In genomic region chr11:221998-222789, GRCh38 we compare ENCODE assay signal across 25 cellular contexts. TPM values are rescaled to one million over a fixed set of nuclear protein-coding genes. Genes with fewer than 3 reads are reported as not detected.
A peak's percentile ranks its signal among the peaks of the same experiment; 100 is the strongest.
DNase-seq lines count a peak whose midpoint lies in the region; ATAC-seq and TF ChIP-seq lines count a peak whose summit lies in the region.
"Had no signal": no experiment of that assay in that cellular context is flagged by ENCODE, and none has a peak within 500 bp of the region (broad histone marks: within the 10 kb centered on the region; RNA-seq: fewer than 3 reads in every experiment).

No MANE protein-coding gene starts in this region.

- no peaks in the 10 kb centered on the region for H3K36me3 Mint-ChIP-seq in activated CD4-positive, alpha-beta memory T cell treated with anti-CD3 and anti-CD28 coated beads for 36 hours
- H3K36me3 Mint-ChIP-seq in activated CD4-positive, alpha-beta memory T cell treated with anti-CD3 and anti-CD28 coated beads, Interleukin-2, amount 10 ng/mL, durations not matched to agents 7 days and 5 days (ENCODE audit: low read depth) = no peaks in the 10 kb centered on the region
- peaks cover 17% of the 10 kb centered on the region for H3K36me3 Mint-ChIP-seq in endothelial cell (ENCODE audit: low read depth, unreplicated experiment)

- intact Hi-C loops in activated CD4-positive, alpha-beta memory T cell treated with anti-CD3 and anti-CD28 coated beads for 36 hours (cut with micrococcal nuclease) = no loop called here

- no peak overlapping the region for H3K27ac ChIP-seq in osteoblast (ENCODE audit: low read depth, low read length)
- H3K27ac ChIP-seq: 22Rv1, lower lobe of right lung, ovary had no signal

- CTCF ChIA-PET in activated CD4-positive, alpha-beta memory T cell treated with anti-CD3 and anti-CD28 coated beads for 36 hours (lab: Charles Lee) = no interaction called here
- CTCF ChIA-PET in activated CD4-positive, alpha-beta memory T cell treated with anti-CD3 and anti-CD28 coated beads, Interleukin-2, amount 10 ng/mL, durations not matched to agents 7 days and 5 days (lab: Charles Lee) = no interaction called here

- POLR2A ChIA-PET in activated CD4-positive, alpha-beta memory T cell treated with anti-CD3 and anti-CD28 coated beads for 36 hours (lab: Charles Lee) = interaction anchor here (1.2 kb wide), 1 partner anchor 15 kb away, joined by 4 read pairs; the partner anchor contains the start of genes BET1L and RIC8A
- POLR2A ChIA-PET in activated CD4-positive, alpha-beta memory T cell treated with anti-CD3 and anti-CD28 coated beads, Interleukin-2, amount 10 ng/mL, durations not matched to agents 7 days and 5 days (lab: Charles Lee) = interaction anchor here (1.2 kb wide), 1 partner anchor 10 kb away, joined by 3 read pairs; no protein-coding TSS in a partner anchor

- peaks cover 15% of the 10 kb centered on the region for H3K4me1 Mint-ChIP-seq in activated CD4-positive, alpha-beta memory T cell treated with anti-CD3 and anti-CD28 coated beads for 36 hours (ENCODE audit: low read depth)
- H3K4me1 Mint-ChIP-seq in activated CD4-positive, alpha-beta memory T cell treated with anti-CD3 and anti-CD28 coated beads, Interleukin-2, amount 10 ng/mL, durations not matched to agents 7 days and 5 days = peaks cover 13% of the 10 kb centered on the region
- no peaks in the 10 kb centered on the region for H3K4me1 Mint-ChIP-seq in endothelial cell (ENCODE audit: unreplicated experiment)

- H3K27me3 ChIP-seq in osteoblast (ENCODE audit: insufficient read depth, low read length) = no peaks in the 10 kb centered on the region
- H3K27me3 ChIP-seq: heart right ventricle, ovary had no signal

- TF ChIP-seq CTCF in endothelial cell (IDR thresholded peaks at IDR 0.05; ENCODE audit: unreplicated experiment) (no peak), osteoblast (IDR thresholded peaks at IDR 0.05; ENCODE audit: extremely low read depth, low read depth, low read length) (no peak)

- no peak overlapping the region for H3K4me3 ChIP-seq in osteoblast (ENCODE audit: insufficient read depth, low read length)
- H3K4me3 ChIP-seq: HAP-1, heart right ventricle, lower lobe of right lung, ovary had no signal

- H3K4me1 ChIP-seq in osteoblast (ENCODE audit: insufficient read depth, low read length) = peaks cover 8% of the 10 kb centered on the region
- H3K4me1 ChIP-seq: HAP-1 had no signal

- H3K79me2 ChIP-seq in osteoblast (ENCODE audit: insufficient read depth, low read length) = no peaks in the 10 kb centered on the region

- peak; percentile 6 for DNase-seq in activated CD4-positive, alpha-beta memory T cell treated with anti-CD3 and anti-CD28 coated beads for 36 hours
- DNase-seq in activated CD4-positive, alpha-beta memory T cell treated with anti-CD3 and anti-CD28 coated beads, Interleukin-2, amount 10 ng/mL, durations not matched to agents 7 days and 5 days = no peak
- DNase-seq in endothelial cell (ENCODE audit: low spot score) (no peak), osteoblast (ENCODE audit: insufficient read length, low spot score, missing footprints) (peak; percentile 54), CD1c-positive myeloid dendritic cell (ENCODE audit: extremely low spot score) (no peak)
- DNase-seq: activated CD4-positive, alpha-beta T cell treated with anti-CD3 and anti-CD28 coated beads for 48 hours; activated naive CD4-positive, alpha-beta T cell treated with Interleukin-2 at 50 U/mL for 16 hours; AML-193; COR-L47; DND-41; heart right ventricle; lower lobe of right lung; NCI-H1092 treated with DMSO at 0.1 percent for 48 hours; NCI-H2081; NK-92 treated with Interleukin-12 subunit alpha and Interleukin-12 subunit beta, amount 100 ng/mL, for 24 hours; stimulated activated CD4-positive, alpha-beta T cell treated with anti-CD3 and anti-CD28 coated beads, Interleukin-1b, Interleukin-23, amount 100 ng/mL, for 48 hours had no signal

- H3K27ac Mint-ChIP-seq in activated CD4-positive, alpha-beta memory T cell treated with anti-CD3 and anti-CD28 coated beads for 36 hours = no peak overlapping the region
- H3K27ac Mint-ChIP-seq in activated CD4-positive, alpha-beta memory T cell treated with anti-CD3 and anti-CD28 coated beads, Interleukin-2, amount 10 ng/mL, durations not matched to agents 7 days and 5 days = no peak overlapping the region
- no peak overlapping the region for H3K27ac Mint-ChIP-seq in endothelial cell (ENCODE audit: unreplicated experiment)
- H3K27ac Mint-ChIP-seq: stimulated activated naive CD8-positive, alpha-beta T cell treated with anti-CD3 and anti-CD28 coated beads, Interleukin-15, Interleukin-2, amounts not matched to agents 100 ng/mL and 50 ng/mL, for 24 hours had no signal

- H3K36me3 ChIP-seq in osteoblast (ENCODE audit: insufficient read depth, low read length) = no peaks in the 10 kb centered on the region
- H3K36me3 ChIP-seq: HAP-1, ovary had no signal

- H3K4me3 Mint-ChIP-seq in activated CD4-positive, alpha-beta memory T cell treated with anti-CD3 and anti-CD28 coated beads for 36 hours = no peak overlapping the region
- no peak overlapping the region for H3K4me3 Mint-ChIP-seq in activated CD4-positive, alpha-beta memory T cell treated with anti-CD3 and anti-CD28 coated beads, Interleukin-2, amount 10 ng/mL, durations not matched to agents 7 days and 5 days
- H3K4me3 Mint-ChIP-seq in endothelial cell (ENCODE audit: unreplicated experiment) = peak overlapping the region; percentile 74
- H3K4me3 Mint-ChIP-seq: stimulated activated naive CD8-positive, alpha-beta T cell treated with anti-CD3 and anti-CD28 coated beads, Interleukin-15, Interleukin-2, amounts not matched to agents 100 ng/mL and 50 ng/mL, for 24 hours; type B pancreatic cell had no signal

- no peak for ATAC-seq in SK-N-SH treated with all-trans-retinoic acid at 6 μM for 48 hours

- H3K27me3 Mint-ChIP-seq in activated CD4-positive, alpha-beta memory T cell treated with anti-CD3 and anti-CD28 coated beads for 36 hours = no peaks in the 10 kb centered on the region
- H3K27me3 Mint-ChIP-seq in activated CD4-positive, alpha-beta memory T cell treated with anti-CD3 and anti-CD28 coated beads, Interleukin-2, amount 10 ng/mL, durations not matched to agents 7 days and 5 days = no peaks in the 10 kb centered on the region
- H3K27me3 Mint-ChIP-seq in endothelial cell (ENCODE audit: unreplicated experiment) = peaks cover 1% of the 10 kb centered on the region
- H3K27me3 Mint-ChIP-seq: stimulated activated naive CD8-positive, alpha-beta T cell treated with anti-CD3 and anti-CD28 coated beads, Interleukin-15, Interleukin-2, amounts not matched to agents 100 ng/mL and 50 ng/mL, for 24 hours; type B pancreatic cell had no signal

- H3K9me3 ChIP-seq in osteoblast (ENCODE audit: low read depth, low read length) = no peaks in the 10 kb centered on the region
- H3K9me3 ChIP-seq: HAP-1, heart right ventricle, lower lobe of right lung, ovary had no signal

- no peaks in the 10 kb centered on the region for H3K9me3 Mint-ChIP-seq in activated CD4-positive, alpha-beta memory T cell treated with anti-CD3 and anti-CD28 coated beads for 36 hours
- H3K9me3 Mint-ChIP-seq in activated CD4-positive, alpha-beta memory T cell treated with anti-CD3 and anti-CD28 coated beads, Interleukin-2, amount 10 ng/mL, durations not matched to agents 7 days and 5 days = no peaks in the 10 kb centered on the region
- H3K9me3 Mint-ChIP-seq in endothelial cell (ENCODE audit: unreplicated experiment) = no peaks in the 10 kb centered on the region
- H3K9me3 Mint-ChIP-seq: stimulated activated naive CD8-positive, alpha-beta T cell treated with anti-CD3 and anti-CD28 coated beads, Interleukin-15, Interleukin-2, amounts not matched to agents 100 ng/mL and 50 ng/mL, for 24 hours; type B pancreatic cell had no signal

- no peak overlapping the region for H3K4me2 ChIP-seq in osteoblast (ENCODE audit: insufficient read depth, low read length)

- peaks cover 3% of the 10 kb centered on the region for H4K20me1 ChIP-seq in osteoblast (ENCODE audit: insufficient read depth, low read length)

- H2AFZ ChIP-seq in osteoblast (ENCODE audit: low read length) = no peak overlapping the region

TF ChIP-seq in SK-N-SH treated with all-trans-retinoic acid at 6 μM for 48 hours, 23 proteins besides CTCF, POLR2A, EP300 and RAD21 (continues in another document):
- no peak for TF ChIP-seq TOX (CRISPR knock-in tag; IDR thresholded peaks at IDR 0.05; ENCODE audit: borderline replicate concordance)

RNA-seq across cellular contexts. Expression of gene SIRT3, which starts 13.9 kb away (rescaled TPM):
- total RNA-seq in activated CD4-positive, alpha-beta memory T cell treated with anti-CD3 and anti-CD28 coated beads for 36 hours = 10 to 100 TPM; 16.1 to 17.6 TPM
- 10 to 100 TPM; 11.6 to 16.3 TPM for total RNA-seq in activated CD4-positive, alpha-beta memory T cell treated with anti-CD3 and anti-CD28 coated beads, Interleukin-2, amount 10 ng/mL, durations not matched to agents 7 days and 5 days
- total RNA-seq in endothelial cell (ENCODE audit: unreplicated experiment) (23.4 TPM), osteoblast (10.9 and 11.2 TPM in 2 replicates)

RNA-seq across cellular contexts. Expression of gene PSMD13, which starts 14.6 kb away (rescaled TPM):
- total RNA-seq in activated CD4-positive, alpha-beta memory T cell treated with anti-CD3 and anti-CD28 coated beads for 36 hours = 100 to 1,000 TPM; 210 to 214 TPM
- 100 to 1,000 TPM; 156 to 160 TPM for total RNA-seq in activated CD4-positive, alpha-beta memory T cell treated with anti-CD3 and anti-CD28 coated beads, Interleukin-2, amount 10 ng/mL, durations not matched to agents 7 days and 5 days
- total RNA-seq in endothelial cell (ENCODE audit: unreplicated experiment) (189 TPM), osteoblast (110 and 117 TPM in 2 replicates)

RNA-seq across cellular contexts. Expression of gene RIC8A, which starts 14.7 kb away (rescaled TPM):
- 100 to 1,000 TPM; 100 to 104 TPM for total RNA-seq in activated CD4-positive, alpha-beta memory T cell treated with anti-CD3 and anti-CD28 coated beads for 36 hours
- total RNA-seq in activated CD4-positive, alpha-beta memory T cell treated with anti-CD3 and anti-CD28 coated beads, Interleukin-2, amount 10 ng/mL, durations not matched to agents 7 days and 5 days = 100 to 1,000 TPM in 1 of 2 experiments, 10 to 100 TPM in 1; 98.7 to 103 TPM
- 89.2 TPM for total RNA-seq in endothelial cell (ENCODE audit: unreplicated experiment)
- total RNA-seq in osteoblast = 128 and 134 TPM in 2 replicates

RNA-seq across cellular contexts. Expression of gene BET1L, which starts 15.0 kb away (rescaled TPM):
- 10 to 100 TPM; 51.0 to 53.2 TPM for total RNA-seq in activated CD4-positive, alpha-beta memory T cell treated with anti-CD3 and anti-CD28 coated beads for 36 hours
- total RNA-seq in activated CD4-positive, alpha-beta memory T cell treated with anti-CD3 and anti-CD28 coated beads, Interleukin-2, amount 10 ng/mL, durations not matched to agents 7 days and 5 days = 10 to 100 TPM; 39.3 to 44.5 TPM
- 64.4 TPM for total RNA-seq in endothelial cell (ENCODE audit: unreplicated experiment)
- 24.6 and 25.6 TPM in 2 replicates for total RNA-seq in osteoblast

RNA-seq across cellular contexts. Expression of gene SCGB1C1, which starts 29.3 kb away (rescaled TPM):
- total RNA-seq in activated CD4-positive, alpha-beta memory T cell treated with anti-CD3 and anti-CD28 coated beads for 36 hours = not detected
- not detected for total RNA-seq in activated CD4-positive, alpha-beta memory T cell treated with anti-CD3 and anti-CD28 coated beads, Interleukin-2, amount 10 ng/mL, durations not matched to agents 7 days and 5 days
- total RNA-seq in endothelial cell (ENCODE audit: unreplicated experiment) (not detected), osteoblast (not detected in 2 replicates)
- total RNA-seq: astrocyte, heart right ventricle, LHCN-M2, lower lobe of right lung, NCI-H460, ovary had no signal

Comparison
In these comparisons a context has a peak if more than half of its experiments do, and no peak if none do; other contexts are left out.
1. DNase-seq: peak in activated CD4-positive, alpha-beta memory T cell treated with anti-CD3 and anti-CD28 coated beads for 36 hours (single experiment) and osteoblast (single experiment); none in activated CD4-positive, alpha-beta memory T cell treated with anti-CD3 and anti-CD28 coated beads, Interleukin-2, amount 10 ng/mL, durations not matched to agents 7 days and 5 days (single experiment), endothelial cell (single experiment) and CD1c-positive myeloid dendritic cell (single experiment).